In genomic region chr9:2809692-2810423, GRCh38 we compare ENCODE assay signal across 8 cellular contexts. TPM values are rescaled to one million over a fixed set of nuclear protein-coding genes. Genes with fewer than 3 reads are reported as not detected.
DNase-seq lines count a peak whose midpoint lies in the region; ATAC-seq and TF ChIP-seq lines count a peak whose summit lies in the region.

No MANE protein-coding gene starts in this region.

- H3K4me3 ChIP-seq in HUES48 (ENCODE audit: low read depth, low read length) (peak overlapping the region; percentile 33; the same call in 1 of the 2 replicates), thoracic aorta (peak overlapping the region; percentile 40)

- no peaks in the 10 kb centered on the region for H3K27me3 ChIP-seq in HUES48 (ENCODE audit: control insufficient read depth, insufficient read depth, low read length)
- no peaks in the 10 kb centered on the region for H3K27me3 ChIP-seq in thoracic aorta (replicated peaks; ENCODE audit: insufficient read depth)

- H3K4me1 ChIP-seq in HUES48 (ENCODE audit: control insufficient read depth, insufficient read depth, low read length): peaks cover 61% of the 10 kb centered on the region
- peaks cover 21 to 46% of the 10 kb centered on the region in 2 donors for H3K4me1 ChIP-seq in thoracic aorta (ENCODE audit: control insufficient read depth in 1 of 2, low read depth in 2 of 2)

- no peaks in the 10 kb centered on the region for H3K9me3 ChIP-seq in HUES48 (ENCODE audit: control insufficient read depth, insufficient read depth, low read length)
- no peaks in the 10 kb centered on the region for H3K9me3 ChIP-seq in thoracic aorta

- H3K9ac ChIP-seq in HUES48 (ENCODE audit: low read depth, low read length): peak overlapping the region; percentile 78

- H3K27ac ChIP-seq in HUES48 (ENCODE audit: low read depth, low read length): peak overlapping the region; percentile 99
- peak overlapping the region; percentile 64 to 89 for H3K27ac ChIP-seq in thoracic aorta

- TF ChIP-seq CTCF in thoracic aorta (IDR thresholded peaks at IDR 0.05): no peak

- H3K36me3 ChIP-seq in HUES48 (ENCODE audit: control insufficient read depth, insufficient read depth, low read length): peaks cover 65% of the 10 kb centered on the region
- H3K36me3 ChIP-seq in thoracic aorta: peaks cover 7% of the 10 kb centered on the region

- DNase-seq in dedifferentiated amniotic fluid mesenchymal stem cell (ENCODE audit: extremely low spot score): peak; percentile 93
- peak; percentile 57 for DNase-seq in left kidney (ENCODE audit: low read depth, low spot score)
- no peak for DNase-seq in thoracic aorta (ENCODE audit: low spot score)
- DNase-seq in germinal center (ENCODE audit: low spot score): no peak

- ATAC-seq in thoracic aorta (ENCODE audit: insufficient number of reproducible peaks, low FRiP score, low read depth): peak; percentile 67
- ATAC-seq in GM21367 (IDR thresholded peaks at IDR 0.05; ENCODE audit: unreplicated experiment): no peak
- no peak for ATAC-seq in HG02763 (IDR thresholded peaks at IDR 0.05; ENCODE audit: unreplicated experiment)
- ATAC-seq in HG03460 (IDR thresholded peaks at IDR 0.05; ENCODE audit: unreplicated experiment): no peak

RNA-seq across cellular contexts. Expression of gene PUM3, which starts 34.0 kb away (rescaled TPM):
- 10 to 100 TPM; 12.0 to 50.6 TPM for total RNA-seq in thoracic aorta

Comparison
In these comparisons a context has a peak if more than half of its experiments do, and no peak if none do; other contexts are left out.
1. DNase-seq: peak in dedifferentiated amniotic fluid mesenchymal stem cell (single experiment) and left kidney (single experiment); none in thoracic aorta (single experiment) and germinal center (single experiment).